ENCODE assay signal across 18 cellular contexts in genomic region chr13:52165410-52165809, GRCh38. TPM values are rescaled to one million over a fixed set of nuclear protein-coding genes. Genes with fewer than 3 reads are reported as not detected.
"Had no signal": no experiment of that assay in that cellular context is flagged by ENCODE, and none has a peak within 500 bp of the region (broad histone marks: within the 10 kb centered on the region; RNA-seq: fewer than 3 reads in every experiment).

No MANE protein-coding gene starts in this region.

- H3K27me3 ChIP-seq: breast epithelium, foreskin keratinocyte had no signal

- H3K4me1 Mint-ChIP-seq: naive B cell, T-helper 17 cell had no signal

- H3K4me3 Mint-ChIP-seq: activated naive CD8-positive, alpha-beta T cell; naive B cell; T-helper 17 cell; WTC11 had no signal

- H3K9ac ChIP-seq: parathyroid adenoma had no signal

- H3K9me3 ChIP-seq: breast epithelium had no signal

- H3K9me3 Mint-ChIP-seq: activated T-helper 2 cell treated with anti-CD3 and anti-CD28 coated beads, Interferon-gamma antibody, Interleukin-2, Interleukin-4, amounts not matched to agents 10 μg/mL and 5 μg/mL and 100 μg/mL, durations not matched to agents 14 hours and 24 hours and 36 hours; naive B cell; WTC11 had no signal

- H3K27ac Mint-ChIP-seq: activated naive CD8-positive, alpha-beta T cell; activated T-helper 2 cell treated with anti-CD3 and anti-CD28 coated beads, Interferon-gamma antibody, Interleukin-2, Interleukin-4, amounts not matched to agents 10 μg/mL and 5 μg/mL and 100 μg/mL, durations not matched to agents 14 hours and 24 hours and 36 hours; naive B cell; T-helper 17 cell; WTC11 had no signal

- H3K79me2 ChIP-seq: parathyroid adenoma had no signal

- H3K4me3 ChIP-seq: breast epithelium, lung, SK-N-MC had no signal

- H3K4me1 ChIP-seq: breast epithelium, parathyroid adenoma had no signal

- H3K36me3 ChIP-seq: breast epithelium had no signal

- H3K27me3 Mint-ChIP-seq: activated naive CD8-positive, alpha-beta T cell; naive B cell; T-helper 17 cell had no signal

- ATAC-seq: foreskin keratinocyte, T-helper 17 cell, WTC11 had no signal

- DNase-seq: activated naive CD4-positive, alpha-beta T cell; activated T-cell treated with anti-CD3 and anti-CD28 coated beads, Interleukin-2, amount 50 U/mL, for 1 hour; cerebellar nuclear complex; cortex of kidney; foreskin keratinocyte; naive B cell; right cardiac atrium; stimulated activated naive CD4-positive, alpha-beta T cell; SW 1271; T-helper 17 cell had no signal

- H3K27ac ChIP-seq: breast epithelium, foreskin keratinocyte, parathyroid adenoma, SK-N-MC had no signal

- H2AFZ ChIP-seq: parathyroid adenoma had no signal

RNA-seq across cellular contexts. Expression of gene NEK5, which starts 36.5 kb away (rescaled TPM):
- total RNA-seq: activated T-helper 2 cell treated with anti-CD3 and anti-CD28 coated beads, Interferon-gamma antibody, Interleukin-2, Interleukin-4, amounts not matched to agents 10 μg/mL and 5 μg/mL and 100 μg/mL, durations not matched to agents 14 hours and 24 hours and 36 hours; foreskin keratinocyte; mesenteric fat pad; T-helper 17 cell had no signal
